Comparison of ENCODE assay signal across 24 cellular contexts in the genomic region with DNA sequence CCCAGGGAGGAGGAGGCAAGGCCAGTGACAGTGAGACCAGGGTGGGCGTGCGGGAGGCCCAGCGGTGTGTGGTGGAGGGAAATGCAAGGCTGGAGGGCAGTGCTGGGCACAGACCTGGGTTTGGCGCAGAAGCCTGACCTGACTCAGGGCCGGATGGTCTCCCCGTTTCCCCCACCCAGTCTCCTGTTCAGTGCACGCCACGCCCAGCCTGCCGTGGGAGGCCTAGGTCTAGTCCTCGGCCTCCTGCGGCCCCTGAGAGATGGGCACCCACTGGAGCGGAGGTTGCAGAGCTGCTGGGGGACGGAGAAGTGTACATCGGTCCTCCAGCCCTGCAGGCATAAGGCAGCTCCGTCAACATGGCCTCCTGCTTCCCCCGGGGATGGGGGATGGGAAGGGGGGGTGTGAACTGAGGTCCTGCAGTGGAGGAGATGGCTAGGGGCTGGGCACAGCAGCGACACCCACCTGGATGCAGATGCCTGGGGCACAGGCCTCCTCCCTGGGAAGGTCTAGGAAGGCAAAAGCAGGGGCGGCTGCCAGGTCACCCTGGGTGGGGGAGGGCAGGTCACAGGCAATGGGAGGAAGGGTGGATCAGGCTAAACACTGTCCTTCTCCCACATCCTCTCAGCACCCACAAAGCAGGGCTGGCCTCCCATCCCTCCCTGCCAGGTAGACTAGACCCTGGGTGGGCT. TPM values are rescaled to one million over a fixed set of nuclear protein-coding genes. Genes with fewer than 3 reads are reported as not detected.
A peak's percentile ranks its signal among the peaks of the same experiment; 100 is the strongest.
DNase-seq lines count a peak whose midpoint lies in the region; ATAC-seq and TF ChIP-seq lines count a peak whose summit lies in the region.
"Had no signal": no experiment of that assay in that cellular context is flagged by ENCODE, and none has a peak within 500 bp of the region (broad histone marks: within the 10 kb centered on the region; RNA-seq: fewer than 3 reads in every experiment).

No MANE protein-coding gene starts in this region.

- no peak overlapping the region for H2AK5ac ChIP-seq in mesendoderm (ENCODE audit: low read length)

- H3K4me1 ChIP-seq in Panc1 (ENCODE audit: control insufficient read depth, insufficient read depth, low read length) (peaks cover 24% of the 10 kb centered on the region), mesendoderm (ENCODE audit: control insufficient read depth, low read depth, low read length) (no peaks in the 10 kb centered on the region), stomach (peaks cover 11 to 61% (median 39%) of the 10 kb centered on the region in 4 donors)

- no peak for TF ChIP-seq EP300 in stomach (IDR thresholded peaks at IDR 0.05)

- in situ Hi-C loops in Panc1 (cut with HindIII; ENCODE audit: low pct_unique_long_range_greater_than_20kb, low sequenced_read_pairs): no loop called here

- ATAC-seq in Panc1: 0 out of 2 replicates have a peak, but pooled peaks have one; percentile 10
- ATAC-seq: activated T-cell treated with anti-CD3 and anti-CD28 coated beads, Interleukin-2, amount 50 U/mL, for 72 hours; HCT116; left ventricle myocardium superior; stimulated activated naive CD8-positive, alpha-beta T cell treated with anti-CD3 and anti-CD28 coated beads, Interleukin-15, amount 100 ng/mL, for 72 hours had no signal

- H3K23ac ChIP-seq in mesendoderm (ENCODE audit: low read length): peak overlapping the region; percentile 24

- POLR2A ChIA-PET in Panc1 (lab: Charles Lee): no interaction called here

- no peak overlapping the region for H2BK120ac ChIP-seq in mesendoderm (ENCODE audit: low read depth, low read length)

- no peaks in the 10 kb centered on the region for H3K79me2 ChIP-seq in mesendoderm (ENCODE audit: control insufficient read depth, insufficient read depth, low read length)

- H3K9ac ChIP-seq in mesendoderm (ENCODE audit: low read length): no peak overlapping the region

- H3K27ac Mint-ChIP-seq in glutamatergic neuron (ENCODE audit: unreplicated experiment): no peak overlapping the region
- H3K27ac Mint-ChIP-seq: activated naive CD4-positive, alpha-beta T cell treated with anti-CD3 and anti-CD28 coated beads, Interleukin-2, amount 50 U/mL, for 24 hours; stimulated activated naive CD8-positive, alpha-beta T cell treated with anti-CD3 and anti-CD28 coated beads, Interleukin-15, amount 100 ng/mL, for 72 hours had no signal

- no peaks in the 10 kb centered on the region for H3K36me3 Mint-ChIP-seq in glutamatergic neuron (ENCODE audit: unreplicated experiment)
- H3K36me3 Mint-ChIP-seq: activated naive CD4-positive, alpha-beta T cell treated with anti-CD3 and anti-CD28 coated beads, Interleukin-2, amount 50 U/mL, for 24 hours had no signal

- no CpG with 5 or more reads among the region's 18 CpGs for WGBS in mesendoderm (ENCODE audit: extremely low coverage, insufficient coverage, low lambda C conversion rate)
- 67 to 87% (median 84%) methylated on average over 13 to 18 of the region's 18 CpGs for WGBS in stomach, 5 donors

- peaks cover 9% of the 10 kb centered on the region for H3K27me3 Mint-ChIP-seq in glutamatergic neuron (ENCODE audit: unreplicated experiment)
- H3K27me3 Mint-ChIP-seq: activated naive CD4-positive, alpha-beta T cell treated with anti-CD3 and anti-CD28 coated beads, Interleukin-2, amount 50 U/mL, for 24 hours; central memory CD8-positive, alpha-beta T cell had no signal

- no peak overlapping the region for H3K4me3 Mint-ChIP-seq in glutamatergic neuron (ENCODE audit: unreplicated experiment)
- H3K4me3 Mint-ChIP-seq: activated naive CD4-positive, alpha-beta T cell treated with anti-CD3 and anti-CD28 coated beads, Interleukin-2, amount 50 U/mL, for 24 hours; activated T-cell treated with anti-CD3 and anti-CD28 coated beads, Interleukin-2, amount 50 U/mL, for 72 hours; CD8-positive, alpha-beta memory T cell; central memory CD8-positive, alpha-beta T cell; stimulated activated naive CD8-positive, alpha-beta T cell treated with anti-CD3 and anti-CD28 coated beads, Interleukin-15, amount 100 ng/mL, for 72 hours had no signal

- no peak overlapping the region for H3K4me2 ChIP-seq in mesendoderm (ENCODE audit: low read length)

- no peaks in the 10 kb centered on the region for H3K4me1 Mint-ChIP-seq in glutamatergic neuron (ENCODE audit: low read depth, unreplicated experiment)

- DNase-seq in Panc1 (ENCODE audit: low read depth, low spot score) (no peak), mesendoderm (no peak), stomach (no peak), glutamatergic neuron (no peak), NCI-H524 (lab: John Stamatoyannopoulos, UW) (no peak)
- DNase-seq in activated CD4-positive, CD25-positive, alpha-beta regulatory T cell treated with anti-CD3 and anti-CD28 coated beads, Interleukin-2, amount 50 U/mL, for 72 hours: no peak
- DNase-seq: activated T-cell treated with anti-CD3 and anti-CD28 coated beads, Interleukin-2, amount 50 U/mL, for 72 hours; CD8-positive, alpha-beta memory T cell; effector CD4-positive, alpha-beta T cell; left ventricle myocardium superior; NCI-H187 treated with DMSO at 0.1 percent for 48 hours; retina; SHP77; stimulated activated CD4-positive, alpha-beta T cell treated with anti-CD3 and anti-CD28 coated beads, Interleukin-12 subunit alpha, Interleukin-12 subunit beta, amount 100 ng/mL, for 4 hours; stimulated activated CD4-positive, alpha-beta T cell treated with anti-CD3 and anti-CD28 coated beads, Interleukin-4, amount 100 ng/mL, for 4 hours had no signal

- H3K18ac ChIP-seq in mesendoderm (ENCODE audit: low read length): no peak overlapping the region

- peaks cover 2% of the 10 kb centered on the region for H3K9me3 Mint-ChIP-seq in glutamatergic neuron (ENCODE audit: unreplicated experiment)
- H3K9me3 Mint-ChIP-seq: activated naive CD4-positive, alpha-beta T cell treated with anti-CD3 and anti-CD28 coated beads, Interleukin-2, amount 50 U/mL, for 24 hours; central memory CD8-positive, alpha-beta T cell had no signal

- H3K4me3 ChIP-seq in Panc1 (ENCODE audit: low read depth in 2 of 2, low read length in 2 of 2) (no peak overlapping the region), mesendoderm (ENCODE audit: low read length) (no peak overlapping the region), stomach (no peak overlapping the region)

- no peak overlapping the region for H3K56ac ChIP-seq in mesendoderm (ENCODE audit: low read length)

- H3K36me3 ChIP-seq in Panc1 (ENCODE audit: control insufficient read depth, insufficient read depth, low read length): no peaks in the 10 kb centered on the region
- H3K36me3 ChIP-seq in mesendoderm (ENCODE audit: control insufficient read depth, insufficient read depth, low read length): no peaks in the 10 kb centered on the region
- no peaks in the 10 kb centered on the region for H3K36me3 ChIP-seq in stomach

- no peaks in the 10 kb centered on the region for H3K27me3 ChIP-seq in Panc1 (ENCODE audit: control insufficient read depth, insufficient read depth, low read length)
- peaks cover 2% of the 10 kb centered on the region for H3K27me3 ChIP-seq in mesendoderm (ENCODE audit: insufficient read depth, low read length, poor library complexity)
- H3K27me3 ChIP-seq in stomach: peaks cover 0 to 45% (median 13%) of the 10 kb centered on the region in 3 donors

- TF ChIP-seq POLR2A in stomach (IDR thresholded peaks at IDR 0.05): no peak

- CTCF ChIA-PET in Panc1 (lab: Charles Lee): no interaction called here

- no peaks in the 10 kb centered on the region for H3K79me1 ChIP-seq in mesendoderm (ENCODE audit: low read length)

- H2BK15ac ChIP-seq in mesendoderm (replicated peaks; ENCODE audit: low read depth): no peak overlapping the region

- no peak overlapping the region for H4K8ac ChIP-seq in mesendoderm (ENCODE audit: low read depth, low read length)

- H2BK5ac ChIP-seq in mesendoderm (ENCODE audit: low read length): no peak overlapping the region

- intact Hi-C loops in Panc1 (cut with micrococcal nuclease; ENCODE audit: unreplicated experiment): no loop called here
- intact Hi-C loops in stomach (cut with DNase I; ENCODE audit: low total_unique reads): no loop called here

- TF ChIP-seq CTCF in C4-2B (conservative IDR thresholded peaks at IDR 0.05): no peak
- no peak for TF ChIP-seq CTCF in Panc1 (IDR thresholded peaks at IDR 0.05)
- TF ChIP-seq CTCF in stomach (IDR thresholded peaks at IDR 0.05): no peak
- TF ChIP-seq CTCF in glutamatergic neuron (IDR thresholded peaks at IDR 0.05; ENCODE audit: partially characterized antibody, unreplicated experiment): no peak

- H3K4ac ChIP-seq in mesendoderm (ENCODE audit: low read depth, low read length): no peak overlapping the region

- peak overlapping the region; percentile 43 for H3K27ac ChIP-seq in C4-2B
- peak overlapping the region; percentile 44; the same call in 1 of the 2 replicates for H3K27ac ChIP-seq in Panc1 (ENCODE audit: low read length)
- H3K27ac ChIP-seq in mesendoderm (ENCODE audit: low read depth, low read length): no peak overlapping the region
- H3K27ac ChIP-seq in stomach: peak overlapping the region; percentile 47 to 80 (median 68)

- no peak overlapping the region for H4K5ac ChIP-seq in mesendoderm (ENCODE audit: low read length)

- H3K9me3 ChIP-seq in Panc1 (ENCODE audit: control insufficient read depth, insufficient read depth, low read depth, low read length) (no peaks in the 10 kb centered on the region), stomach (peaks cover 0 to 6% (median 5%) of the 10 kb centered on the region in 4 donors)

- no TSS peak for BruUV-seq in Panc1 (replicated peaks; lab: Mats Ljungman, UMichigan)

RNA-seq across cellular contexts. Expression of a gene that starts 15.9 kb away (rescaled TPM):
- total RNA-seq in Panc1 (2021; ENCODE audit: unreplicated experiment): 0.82 TPM
- polyA plus RNA-seq in Panc1 (2012; ENCODE audit: insufficient read length): 1.3 TPM
- not detected for polyA plus RNA-seq in mesendoderm (2013, experiment 1 of 2)
- polyA plus RNA-seq in mesendoderm (2013, experiment 2 of 2): not detected
- 1 to 10 TPM in 1 of 5 donors, under 1 TPM in 2, not detected in 2; 0.87 to 1.2 (median 0.92) TPM for total RNA-seq in stomach
- polyA plus RNA-seq in stomach: under 1 TPM in 1 of 3 donors, not detected in 2; 0.03 TPM
- not detected for total RNA-seq in glutamatergic neuron (ENCODE audit: unreplicated experiment)
- total RNA-seq: astrocyte, epithelial cell of proximal tubule, fibroblast of villous mesenchyme, left ventricle myocardium superior, ureter had no signal
- polyA plus RNA-seq: CD8-positive, alpha-beta memory T cell had no signal

RNA-seq across cellular contexts. Expression of a gene that starts 36.1 kb away (rescaled TPM):
- total RNA-seq in Panc1 (2021; ENCODE audit: unreplicated experiment) (58.2 TPM), stomach (100 to 1,000 TPM in 3 of 5 donors, 10 to 100 TPM in 2; 51.9 to 802 (median 298) TPM), glutamatergic neuron (ENCODE audit: unreplicated experiment) (32.3 TPM)
- 65.3 TPM for polyA plus RNA-seq in Panc1 (2012; ENCODE audit: insufficient read length)
- polyA plus RNA-seq in mesendoderm (2013, experiment 1 of 2): 14.0 TPM
- polyA plus RNA-seq in mesendoderm (2013, experiment 2 of 2): 14.1 TPM
- 10 to 100 TPM; 75.6 to 87.6 (median 81.6) TPM for polyA plus RNA-seq in stomach
